ENCODE assay signal across 21 cellular contexts in genomic region chr5:100863736-100864135, GRCh38.
"Had no signal": no experiment of that assay in that cellular context is flagged by ENCODE, and none has a peak within 500 bp of the region (broad histone marks: within the 10 kb centered on the region; RNA-seq: fewer than 3 reads in every experiment).

No MANE protein-coding gene starts in this region.

- H3K27me3 Mint-ChIP-seq: memory B cell, progenitor cell of endocrine pancreas had no signal

- ATAC-seq: right lobe of liver had no signal

- H3K4me1 ChIP-seq: neural progenitor cell, parathyroid adenoma, right lobe of liver, stomach, thyroid gland, vagina had no signal

- H3K4me3 ChIP-seq: dorsolateral prefrontal cortex, lung, neural progenitor cell, right lobe of liver, stomach, thyroid gland, vagina had no signal

- H3K4me2 ChIP-seq: neural progenitor cell had no signal

- H3K36me3 ChIP-seq: neural progenitor cell, right lobe of liver, stomach, thyroid gland, vagina had no signal

- H2AFZ ChIP-seq: neural progenitor cell, parathyroid adenoma had no signal

- H3K27ac ChIP-seq: dorsolateral prefrontal cortex, neural progenitor cell, parathyroid adenoma, right lobe of liver, stomach, thyroid gland, vagina had no signal

- H3K27ac Mint-ChIP-seq: memory B cell, nephron, neural progenitor cell, progenitor cell of endocrine pancreas had no signal

- H3K79me2 ChIP-seq: parathyroid adenoma had no signal

- H3K4me1 Mint-ChIP-seq: nephron, neural progenitor cell had no signal

- H3K9me3 Mint-ChIP-seq: immature natural killer cell, memory B cell, nephron, neural progenitor cell had no signal

- H3K9ac ChIP-seq: neural progenitor cell, parathyroid adenoma had no signal

- DNase-seq: dorsolateral prefrontal cortex; effector CD4-positive, alpha-beta T cell; hypothalamus; immature natural killer cell; islet precursor cell; right lobe of liver; small intestine; stimulated activated CD4-positive, alpha-beta T cell treated with anti-CD3 and anti-CD28 coated beads, Interleukin-12 subunit alpha, Interleukin-12 subunit beta, amount 100 ng/mL, for 4 hours; stimulated activated CD4-positive, alpha-beta T cell treated with anti-CD3 and anti-CD28 coated beads, Interleukin-1b, Interleukin-23, amount 100 ng/mL, for 48 hours; stimulated activated CD4-positive, alpha-beta T cell treated with anti-CD3 and anti-CD28 coated beads, Interleukin-4, amount 100 ng/mL, for 1 hour; stimulated activated CD8-positive, alpha-beta memory T cell treated with anti-CD3 and anti-CD28 coated beads, Interleukin-4, amount 100 ng/mL, for 48 hours; stimulated activated naive CD4-positive, alpha-beta T cell treated with Interleukin-2 at 50 U/mL for 16 hours; stomach; thyroid gland had no signal

- H3K4me3 Mint-ChIP-seq: immature natural killer cell, memory B cell, nephron, neural progenitor cell had no signal

- H3K27me3 ChIP-seq: dorsolateral prefrontal cortex, neural progenitor cell, right lobe of liver, stomach, thyroid gland, vagina had no signal

- H3K9me3 ChIP-seq: right lobe of liver, stomach, thyroid gland, vagina had no signal
